In genomic region chr1:35451125-35451528, GRCh38 we compare ENCODE assay signal across 8 cellular contexts.
DNase-seq lines count a peak whose midpoint lies in the region; ATAC-seq and TF ChIP-seq lines count a peak whose summit lies in the region.

No MANE protein-coding gene starts in this region.

- TF ChIP-seq CTCF in lower lobe of right lung (IDR thresholded peaks at IDR 0.05) = peak; percentile 88

- H3K4me3 ChIP-seq in BLaER1 treated with 17β-estradiol and CSF1 and Interleukin-3, amounts not matched to agents 10 nM and 100 nM = no peak overlapping the region
- no peak overlapping the region for H3K4me3 ChIP-seq in lower lobe of right lung

- H3K9ac ChIP-seq in BLaER1 treated with 17β-estradiol and CSF1 and Interleukin-3, amounts not matched to agents 10 nM and 100 nM = peak overlapping the region in 7 of 11 experiments; percentile 12 to 53 (median 21); a peak in 5 of 22 replicates

- peaks cover 50 to 79% (median 63%) of the 10 kb centered on the region in 11 experiments for H3K36me3 ChIP-seq in BLaER1 treated with 17β-estradiol and CSF1 and Interleukin-3, amounts not matched to agents 10 nM and 100 nM
- H3K36me3 ChIP-seq in lower lobe of right lung = peaks cover 80% of the 10 kb centered on the region

- H3K9me3 ChIP-seq in BLaER1 treated with 17β-estradiol and CSF1 and Interleukin-3, amounts not matched to agents 10 nM and 100 nM (replicated peaks in 1 of 11) = no peaks in the 10 kb centered on the region
- H3K9me3 ChIP-seq in lower lobe of right lung = no peaks in the 10 kb centered on the region

- no peaks in the 10 kb centered on the region for H4K20me1 ChIP-seq in BLaER1 treated with 17β-estradiol and CSF1 and Interleukin-3, amounts not matched to agents 10 nM and 100 nM

- H3K4me1 ChIP-seq in BLaER1 treated with 17β-estradiol and CSF1 and Interleukin-3, amounts not matched to agents 10 nM and 100 nM = peaks cover 27 to 92% (median 51%) of the 10 kb centered on the region in 10 experiments
- peaks cover 62% of the 10 kb centered on the region for H3K4me1 ChIP-seq in lower lobe of right lung

- H3K27ac ChIP-seq in BLaER1 treated with 17β-estradiol and CSF1 and Interleukin-3, amounts not matched to agents 10 nM and 100 nM = peak overlapping the region in 8 of 11 experiments; percentile 35 to 69 (median 49); a peak in 9 of 22 replicates
- peak overlapping the region; percentile 57 for H3K27ac ChIP-seq in lower lobe of right lung

- intact Hi-C loops in lower lobe of right lung (cut with DNase I) = loop anchor here (10.0 kb wide), 1 partner anchor 104 kb away; the partner anchor contains the start of genes KIAA0319L and NCDN

- H3K4me2 ChIP-seq in BLaER1 treated with 17β-estradiol and CSF1 and Interleukin-3, amounts not matched to agents 10 nM and 100 nM = peak overlapping the region in 9 of 11 experiments; percentile 64 to 81 (median 74); a peak in 18 of 22 replicates

- peak; percentile 88 for ATAC-seq in lower lobe of right lung
- no peak for ATAC-seq in HG03520 (IDR thresholded peaks at IDR 0.05; ENCODE audit: unreplicated experiment)

- peak; percentile 45 for DNase-seq in H4 (ENCODE audit: low spot score)
- DNase-seq in NCI-H345 treated with DMSO at 0.1 percent for 48 hours (lab: John Stamatoyannopoulos, UW; ENCODE audit: unreplicated experiment) = peak; percentile 38
- peak; percentile 81 for DNase-seq in activated CD4-positive, alpha-beta T cell treated with anti-CD3 and anti-CD28 coated beads, Interleukin-2, amount 50 U/mL, for 1 hour
- peak; percentile 83 for DNase-seq in dedifferentiated amniotic fluid mesenchymal stem cell (ENCODE audit: extremely low spot score)
- DNase-seq in lower lobe of right lung = peak; percentile 86
- peak; percentile 23 for DNase-seq in stimulated activated CD8-positive, alpha-beta memory T cell treated with anti-CD3 and anti-CD28 coated beads, Interleukin-12 subunit alpha, Interleukin-12 subunit beta, amount 100 ng/mL, for 24 hours (ENCODE audit: extremely low read depth)

- no peaks in the 10 kb centered on the region for H3K27me3 ChIP-seq in BLaER1 treated with 17β-estradiol and CSF1 and Interleukin-3, amounts not matched to agents 10 nM and 100 nM
- H3K27me3 ChIP-seq in lower lobe of right lung (ENCODE audit: low read depth) = no peaks in the 10 kb centered on the region

Comparison
In these comparisons a context has a peak if more than half of its experiments do, and no peak if none do; other contexts are left out.
1. DNase-seq: peak in every context shown above with its lines; median percentile 86 in lower lobe of right lung; 83 in dedifferentiated amniotic fluid mesenchymal stem cell; 81 in activated CD4-positive, alpha-beta T cell treated with anti-CD3 and anti-CD28 coated beads, Interleukin-2, amount 50 U/mL, for 1 hour; 45 in H4; 38 in NCI-H345 treated with DMSO at 0.1 percent for 48 hours; 23 in stimulated activated CD8-positive, alpha-beta memory T cell treated with anti-CD3 and anti-CD28 coated beads, Interleukin-12 subunit alpha, Interleukin-12 subunit beta, amount 100 ng/mL, for 24 hours.